ENCODE assay signal across 9 cellular contexts in genomic region chr15:31228980-31229826, GRCh38.
A peak's percentile ranks its signal among the peaks of the same experiment; 100 is the strongest.
DNase-seq lines count a peak whose midpoint lies in the region; ATAC-seq and TF ChIP-seq lines count a peak whose summit lies in the region.
"Had no signal": no experiment of that assay in that cellular context is flagged by ENCODE, and none has a peak within 500 bp of the region (broad histone marks: within the 10 kb centered on the region; RNA-seq: fewer than 3 reads in every experiment).

No MANE protein-coding gene starts in this region.

- no peak overlapping the region for H3K27ac ChIP-seq in IMR-90 (ENCODE audit: insufficient read depth, low read length)
- H3K27ac ChIP-seq in gastroesophageal sphincter, result no peak overlapping the region

- no peak overlapping the region for H2BK20ac ChIP-seq in IMR-90 (ENCODE audit: low read depth, low read length)

- H2BK120ac ChIP-seq in IMR-90 (ENCODE audit: low read depth, low read length), result no peak overlapping the region

- H3K56ac ChIP-seq in IMR-90 (ENCODE audit: extremely low read depth, insufficient read depth, low read length), result no peak overlapping the region

- ATAC-seq in GM18520 (IDR thresholded peaks at IDR 0.05; ENCODE audit: unreplicated experiment) (peak; percentile 55), GM21576 (IDR thresholded peaks at IDR 0.05; ENCODE audit: unreplicated experiment) (peak; percentile 75), IMR-90 (ENCODE audit: low read depth) (no peak), memory B cell (ENCODE audit: low read depth) (peak; percentile 21), gastroesophageal sphincter (no peak)

- H3K14ac ChIP-seq in IMR-90 (replicated peaks; ENCODE audit: low read depth, low read length), result no peak overlapping the region

- H4K8ac ChIP-seq in IMR-90 (ENCODE audit: low read depth in 2 of 2, low read length in 2 of 2), result no peak overlapping the region

- in situ Hi-C loops in IMR-90 (cut with MboI; ENCODE audit: low sequenced_read_pairs), result loop anchor here (5.0 kb wide), 1 partner anchor 48 kb away; no protein-coding TSS in a partner anchor

- H2AK9ac ChIP-seq in IMR-90 (replicated peaks; ENCODE audit: low read depth, low read length, poor library complexity), result no peak overlapping the region

- no peak overlapping the region for H3K4ac ChIP-seq in IMR-90 (ENCODE audit: low read depth, low read length)

- H3K9ac ChIP-seq in IMR-90 (ENCODE audit: low read depth, low read length), result no peak overlapping the region

- H3K4me3 ChIP-seq in IMR-90 (ENCODE audit: insufficient read depth, low read depth, low read length), result no peak overlapping the region
- H3K4me3 ChIP-seq in gastroesophageal sphincter, result no peak overlapping the region

- no peaks in the 10 kb centered on the region for H3K79me1 ChIP-seq in IMR-90 (ENCODE audit: low read depth in 1 of 2, low read length in 2 of 2)

- no peaks in the 10 kb centered on the region for H4K20me1 ChIP-seq in IMR-90 (ENCODE audit: insufficient read depth, low read length)

- H4K5ac ChIP-seq in IMR-90 (ENCODE audit: low read depth, low read length), result no peak overlapping the region

- H3K36me3 ChIP-seq in IMR-90 (ENCODE audit: control insufficient read depth, insufficient read depth, low read length) (no peaks in the 10 kb centered on the region), gastroesophageal sphincter (no peaks in the 10 kb centered on the region)

- no TSS peak for BruUV-seq in IMR-90 (replicated peaks; lab: Mats Ljungman, UMichigan)

- H3K4me1 ChIP-seq in IMR-90 (ENCODE audit: control insufficient read depth, insufficient read depth, low read length), result no peaks in the 10 kb centered on the region
- H3K4me1 ChIP-seq in gastroesophageal sphincter, result peaks cover 0 to 8% (median 6%) of the 10 kb centered on the region in 3 donors

- H3K9me3 ChIP-seq in IMR-90 (ENCODE audit: control insufficient read depth, insufficient read depth, low read length) (peaks cover 2% of the 10 kb centered on the region; the same call in 1 of the 2 replicates), gastroesophageal sphincter (no peaks in the 10 kb centered on the region)

- H3K36me3 Mint-ChIP-seq in memory B cell, result peaks cover 7% of the 10 kb centered on the region
- H3K36me3 Mint-ChIP-seq in type B pancreatic cell, result no peaks in the 10 kb centered on the region

- dilution Hi-C loops in IMR-90 (cut with HindIII; ENCODE audit: low sequenced_read_pairs, unreplicated experiment), result no loop called here

- no peak overlapping the region for H3K23ac ChIP-seq in IMR-90 (ENCODE audit: low read depth, low read length)

- H3K4me2 ChIP-seq in IMR-90 (ENCODE audit: low read depth, low read length), result no peak overlapping the region

- POLR2A ChIA-PET in IMR-90 (lab: Charles Lee; ENCODE audit: unreplicated experiment), result no interaction called here

- H3K9me3 Mint-ChIP-seq in memory B cell, result no peaks in the 10 kb centered on the region
- H3K9me3 Mint-ChIP-seq in type B pancreatic cell, result no peaks in the 10 kb centered on the region

- H2AFZ ChIP-seq in IMR-90 (replicated peaks; ENCODE audit: low read length, poor library complexity), result peak overlapping the region; percentile 49

- H2AK5ac ChIP-seq in IMR-90 (ENCODE audit: low read depth, low read length), result no peak overlapping the region

- no peaks in the 10 kb centered on the region for H3K27me3 Mint-ChIP-seq in memory B cell
- H3K27me3 Mint-ChIP-seq in type B pancreatic cell, result peaks cover 4% of the 10 kb centered on the region

- DNase-seq in IMR-90, result no peak
- DNase-seq in memory B cell (ENCODE audit: low spot score in 2 of 2), result peak in 1 of 2 donors; percentile 27
- DNase-seq in NOMO-1 treated with DMSO at 0.1 percent for 48 hours (lab: John Stamatoyannopoulos, UW; ENCODE audit: unreplicated experiment), result no peak
- no peak for DNase-seq in posterior cingulate gyrus
- DNase-seq in type B pancreatic cell (ENCODE audit: extremely low spot score, unreplicated experiment), result no peak
- DNase-seq: NCI-H1694 had no signal

- no peak overlapping the region for H2BK15ac ChIP-seq in IMR-90 (ENCODE audit: low read depth, low read length)

- peaks cover 6% of the 10 kb centered on the region for H3K27me3 ChIP-seq in IMR-90 (ENCODE audit: control insufficient read depth, insufficient read depth, low read length)
- H3K27me3 ChIP-seq in gastroesophageal sphincter, result peaks cover 10% of the 10 kb centered on the region

- H4K91ac ChIP-seq in IMR-90 (ENCODE audit: insufficient read depth, low read depth, low read length), result no peak overlapping the region

- H3K27ac Mint-ChIP-seq in memory B cell (peak overlapping the region; percentile 41), type B pancreatic cell (no peak overlapping the region)

- TF ChIP-seq RAD21 in IMR-90 (IDR thresholded peaks at IDR 0.05; ENCODE audit: low read length), result no peak

- CTCF ChIA-PET in IMR-90 (lab: Yijun Ruan, JAX), result no interaction called here

- no CpG with 5 or more reads among the region's 8 CpGs for WGBS in IMR-90 (ENCODE audit: extremely low coverage in 2 of 2, insufficient read length in 1 of 2), 2 experiments
- 80 to 86% methylated on average over 1 to 2 of the region's 8 CpGs for WGBS in gastroesophageal sphincter (ENCODE audit: low coverage in 1 of 2), 2 donors

- peaks cover 56% of the 10 kb centered on the region for H3K4me1 Mint-ChIP-seq in memory B cell
- peaks cover 4% of the 10 kb centered on the region for H3K4me1 Mint-ChIP-seq in type B pancreatic cell (ENCODE audit: unreplicated experiment)

- H2BK5ac ChIP-seq in IMR-90 (ENCODE audit: low read depth, low read length, poor library complexity, severe bottlenecking), result no peak overlapping the region

- H3K18ac ChIP-seq in IMR-90 (ENCODE audit: low read depth, low read length), result no peak overlapping the region

- no peaks in the 10 kb centered on the region for H3K9me1 ChIP-seq in IMR-90 (ENCODE audit: insufficient read depth, low read length)

- no peak for TF ChIP-seq EP300 in gastroesophageal sphincter (IDR thresholded peaks at IDR 0.05)

- no peak for TF ChIP-seq POLR2A in IMR-90 (IDR thresholded peaks at IDR 0.05; ENCODE audit: low read depth, low read length)
- no peak for TF ChIP-seq POLR2A in gastroesophageal sphincter (IDR thresholded peaks at IDR 0.05)

- TF ChIP-seq CTCF in IMR-90 (conservative IDR thresholded peaks at IDR 0.05; ENCODE audit: low read depth, low read length) (no peak), gastroesophageal sphincter (IDR thresholded peaks at IDR 0.05) (no peak), type B pancreatic cell (conservative IDR thresholded peaks at IDR 0.05) (no peak)

- intact Hi-C loops in IMR-90 (cut with micrococcal nuclease), result no loop called here
- intact Hi-C loops in posterior cingulate gyrus (cut with DNase I), result no loop called here

- H3K4me3 Mint-ChIP-seq in memory B cell (peak overlapping the region; percentile 92), type B pancreatic cell (no peak overlapping the region)

TF ChIP-seq in IMR-90, 13 proteins besides CTCF, POLR2A, EP300 and RAD21:
- no peak for TF ChIP-seq MAFK (IDR thresholded peaks at IDR 0.05; ENCODE audit: low read depth, low read length)
- no peak for TF ChIP-seq NFE2L2 (IDR thresholded peaks at IDR 0.05; ENCODE audit: low read depth, low read length)
- TF ChIP-seq BHLHE40 (IDR thresholded peaks at IDR 0.05; ENCODE audit: low read depth, low read length), result no peak
- no peak for TF ChIP-seq MXI1 (IDR thresholded peaks at IDR 0.05; ENCODE audit: borderline replicate concordance, low read depth, low read length)
- no peak for TF ChIP-seq USF2 (IDR thresholded peaks at IDR 0.05; ENCODE audit: low read depth, low read length)
- TF ChIP-seq FOS (IDR thresholded peaks at IDR 0.05; ENCODE audit: low read depth, low read length), result no peak
- TF ChIP-seq RFX5 (IDR thresholded peaks at IDR 0.05; ENCODE audit: low read depth, low read length), result no peak
- no peak for TF ChIP-seq CHD1 (IDR thresholded peaks at IDR 0.05; ENCODE audit: low read depth, low read length)
- TF ChIP-seq RCOR1 (IDR thresholded peaks at IDR 0.05; ENCODE audit: insufficient replicate concordance, low read length), result no peak
- TF ChIP-seq MAZ (IDR thresholded peaks at IDR 0.05; ENCODE audit: borderline replicate concordance, low read depth, low read length), result no peak
- TF ChIP-seq ELK1 (IDR thresholded peaks at IDR 0.05; ENCODE audit: borderline replicate concordance, low read depth, low read length), result no peak
- no peak for TF ChIP-seq CEBPB (IDR thresholded peaks at IDR 0.05; ENCODE audit: low read depth, low read length)
- TF ChIP-seq SMC3 (IDR thresholded peaks at IDR 0.05; ENCODE audit: low read depth, low read length), result no peak

Comparison
In these comparisons a context has a peak if more than half of its experiments do, and no peak if none do; other contexts are left out.
1. ATAC-seq: peak in GM18520 (single experiment), GM21576 (single experiment) and memory B cell (single experiment); none in IMR-90 (single experiment) and gastroesophageal sphincter (single experiment).